8 cellular contexts compared by ENCODE assay signal in genomic region chr4:152643153-152644035, GRCh38. TPM values are rescaled to one million over a fixed set of nuclear protein-coding genes. Genes with fewer than 3 reads are reported as not detected.
DNase-seq lines count a peak whose midpoint lies in the region; ATAC-seq and TF ChIP-seq lines count a peak whose summit lies in the region.

No MANE protein-coding gene starts in this region.

- no peak for TF ChIP-seq POLR2A in breast epithelium (IDR thresholded peaks at IDR 0.05)

- no peak overlapping the region for H3K14ac ChIP-seq in neuronal stem cell (ENCODE audit: low read length)

- H3K4ac ChIP-seq in neuronal stem cell (ENCODE audit: low read length), result no peak overlapping the region

- peak overlapping the region; percentile 16 for H3K27ac Mint-ChIP-seq in MCF 10A (ENCODE audit: low read depth, unreplicated experiment)

- no CpG with 5 or more reads among the region's 8 CpGs for WGBS in neuronal stem cell (ENCODE audit: extremely low coverage in 2 of 2, insufficient read length in 2 of 2, insufficient replicate concordance in 1 of 2), 2 donors

- H3K4me1 ChIP-seq in breast epithelium (no peaks in the 10 kb centered on the region), neuronal stem cell (ENCODE audit: control insufficient read depth in 2 of 2, insufficient read depth in 1 of 2, low read depth in 1 of 2, low read length in 2 of 2) (peaks cover 8 to 11% of the 10 kb centered on the region in 2 donors)

- H3K4me3 ChIP-seq in breast epithelium (no peak overlapping the region), neuronal stem cell (ENCODE audit: low read length in 2 of 2) (no peak overlapping the region)

- no peaks in the 10 kb centered on the region for H3K36me3 ChIP-seq in breast epithelium
- H3K36me3 ChIP-seq in neuronal stem cell (replicated peaks in 1 of 2; ENCODE audit: control insufficient read depth in 2 of 2, insufficient read depth in 2 of 2, low read length in 2 of 2), result no peaks in the 10 kb centered on the region

- H3K27me3 ChIP-seq in breast epithelium, result no peaks in the 10 kb centered on the region
- no peaks in the 10 kb centered on the region for H3K27me3 ChIP-seq in neuronal stem cell (ENCODE audit: control insufficient read depth in 3 of 3, insufficient read depth in 3 of 3, low read depth in 1 of 3, low read length in 3 of 3)

- H2BK120ac ChIP-seq in neuronal stem cell (ENCODE audit: low read depth, low read length), result no peak overlapping the region

- peaks cover 7% of the 10 kb centered on the region for H3K36me3 Mint-ChIP-seq in MCF 10A (ENCODE audit: insufficient read depth, unreplicated experiment)

- H3K23ac ChIP-seq in neuronal stem cell (ENCODE audit: low read depth, low read length, poor library complexity), result no peak overlapping the region

- BruUV-seq in MCF 10A (replicated peaks; lab: Mats Ljungman, UMichigan), result no TSS peak

- H3K9me3 ChIP-seq in breast epithelium, result no peaks in the 10 kb centered on the region
- H3K9me3 ChIP-seq in neuronal stem cell (replicated peaks in 1 of 2; ENCODE audit: control insufficient read depth in 2 of 2, insufficient read depth in 1 of 2, low read depth in 1 of 2, low read length in 2 of 2), result no peaks in the 10 kb centered on the region

- POLR2A ChIA-PET in MCF 10A (lab: Yijun Ruan, JAX), result interaction anchor here (0.7 to 1.0 kb wide), 3 partner anchors 8 to 189 kb away, joined by 3 to 7 read pairs (median 4); no protein-coding TSS in a partner anchor

- no peak overlapping the region for H2BK15ac ChIP-seq in neuronal stem cell (ENCODE audit: low read length)

- no peak overlapping the region for H2BK5ac ChIP-seq in neuronal stem cell (ENCODE audit: low read length)

- no peak overlapping the region for H4K91ac ChIP-seq in neuronal stem cell (ENCODE audit: low read depth, low read length, poor library complexity)

- H3K79me1 ChIP-seq in neuronal stem cell (ENCODE audit: low read depth, low read length), result no peaks in the 10 kb centered on the region

- H3K27ac ChIP-seq in breast epithelium (no peak overlapping the region), neuronal stem cell (replicated peaks; ENCODE audit: low read length) (no peak overlapping the region)

- no peak overlapping the region for H3K18ac ChIP-seq in neuronal stem cell (ENCODE audit: low read length)

- TF ChIP-seq CTCF in MCF 10A (IDR thresholded peaks at IDR 0.05; ENCODE audit: unreplicated experiment) (no peak), breast epithelium (IDR thresholded peaks at IDR 0.05) (no peak)

- H4K8ac ChIP-seq in neuronal stem cell (ENCODE audit: low read depth, low read length), result no peak overlapping the region

- DNase-seq in MCF 10A (ENCODE audit: unreplicated experiment), result no peak
- DNase-seq in breast epithelium (ENCODE audit: low spot score in 2 of 2), result no peak
- DNase-seq in SKM-1 treated with dmso at 0.1 percent for 144 hours (lab: John Stamatoyannopoulos, UW; ENCODE audit: unreplicated experiment), result peak; percentile 85
- DNase-seq in medulla oblongata (ENCODE audit: extremely low spot score), result peak; percentile 36
- no peak for DNase-seq in AG08396 (ENCODE audit: low spot score)
- DNase-seq in T-helper 9 cell, result no peak
- DNase-seq in neuronal stem cell (ENCODE audit: low spot score), result no peak

- CTCF ChIA-PET in MCF 10A (lab: Yijun Ruan, JAX), result interaction anchor here (0.5 to 4.0 kb wide), 7 partner anchors 19 to 147 kb away, joined by 3 to 24 read pairs (median 5); no protein-coding TSS in a partner anchor

- no peak overlapping the region for H3K4me2 ChIP-seq in neuronal stem cell (ENCODE audit: insufficient read depth, low read length, poor library complexity, severe bottlenecking)

- H2AK5ac ChIP-seq in neuronal stem cell (ENCODE audit: low read depth, low read length), result no peak overlapping the region

- no peaks in the 10 kb centered on the region for H3K9me3 Mint-ChIP-seq in MCF 10A (ENCODE audit: unreplicated experiment)

- H2BK12ac ChIP-seq in neuronal stem cell (ENCODE audit: low read length), result no peak overlapping the region

- ATAC-seq in HG02981 (IDR thresholded peaks at IDR 0.05; ENCODE audit: unreplicated experiment), result peak; percentile 89

- H2AFZ ChIP-seq in neuronal stem cell (ENCODE audit: low read length), result no peak overlapping the region

- H3K4me3 Mint-ChIP-seq in MCF 10A (ENCODE audit: unreplicated experiment), result no peak overlapping the region

- no peaks in the 10 kb centered on the region for H3K4me1 Mint-ChIP-seq in MCF 10A (ENCODE audit: insufficient read depth, unreplicated experiment)

- H3K9ac ChIP-seq in neuronal stem cell (ENCODE audit: low read depth, low read length, poor library complexity), result no peak overlapping the region

- intact Hi-C loops in MCF 10A (cut with micrococcal nuclease), result no loop called here
- intact Hi-C loops in breast epithelium (cut with DNase I; ENCODE audit: low total_unique reads), result no loop called here

- H3K27me3 Mint-ChIP-seq in MCF 10A (ENCODE audit: insufficient read depth, unreplicated experiment), result no peaks in the 10 kb centered on the region

RNA-seq across cellular contexts. Expression of gene TMEM154, which starts 36.4 kb away (rescaled TPM):
- total RNA-seq in MCF 10A (2022) (37.9 and 41.5 TPM in 2 replicates), breast epithelium (1 to 10 TPM; 1.3 to 7.2 (median 5.6) TPM)
- 0.14 TPM for polyA plus RNA-seq in neuronal stem cell (2013, experiment 1 of 2)
- polyA plus RNA-seq in neuronal stem cell (2013, experiment 2 of 2), result 0.18 TPM

Comparison
In these comparisons a context has a peak if more than half of its experiments do, and no peak if none do; other contexts are left out.
1. DNase-seq: peak in SKM-1 treated with dmso at 0.1 percent for 144 hours (single experiment) and medulla oblongata (single experiment); none in MCF 10A (single experiment), breast epithelium (0 of 2), AG08396 (single experiment), T-helper 9 cell (single experiment) and neuronal stem cell (single experiment).